ENCODE assay signal across 12 cellular contexts in the genomic region with DNA sequence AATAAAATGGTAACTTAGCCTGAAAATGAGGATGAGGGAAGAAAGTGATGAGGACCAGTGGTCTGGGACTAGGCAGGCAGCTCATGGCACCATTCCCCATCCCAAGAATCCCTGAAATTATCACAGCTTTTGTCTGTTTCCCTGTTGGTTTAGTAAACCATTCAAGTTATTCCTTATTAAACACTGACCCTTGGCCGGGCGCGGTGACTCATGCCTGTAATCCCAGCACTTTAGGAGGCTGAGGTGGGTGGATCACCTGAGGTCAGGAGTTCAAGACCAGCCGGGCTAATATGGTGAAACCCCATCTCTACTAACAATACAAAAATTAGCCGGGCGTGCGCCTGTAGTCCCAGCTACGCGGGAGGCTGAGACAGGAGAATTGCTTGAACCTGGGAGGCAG. TPM values are rescaled to one million over a fixed set of nuclear protein-coding genes. Genes with fewer than 3 reads are reported as not detected.
A peak's percentile ranks its signal among the peaks of the same experiment; 100 is the strongest.
DNase-seq lines count a peak whose midpoint lies in the region; ATAC-seq and TF ChIP-seq lines count a peak whose summit lies in the region.
"Not testable (repeated sequence)": the region's sequence is repeated elsewhere in the genome, so short reads cannot be mapped to it uniquely, and the experiment has no call there.
"Had no signal": no experiment of that assay in that cellular context is flagged by ENCODE, and none has a peak within 500 bp of the region (broad histone marks: within the 10 kb centered on the region; RNA-seq: fewer than 3 reads in every experiment).

No MANE protein-coding gene starts in this region.

- H3K27ac Mint-ChIP-seq in Calu3 (ENCODE audit: unreplicated experiment), result not testable (repeated sequence)

- H3K4me1 ChIP-seq in OCI-LY3 (ENCODE audit: low read length), result peaks cover 22% of the 10 kb centered on the region
- peaks cover 10 to 57% (median 37%) of the 10 kb centered on the region in 9 donors for H3K4me1 ChIP-seq in heart right ventricle
- H3K4me1 ChIP-seq in mesenchymal stem cell (ENCODE audit: control insufficient read depth, insufficient read depth, low read depth, low read length), result not testable (repeated sequence)
- H3K4me1 ChIP-seq in prostate gland (replicated peaks), result peaks cover 13% of the 10 kb centered on the region
- H3K4me1 ChIP-seq in stomach smooth muscle (ENCODE audit: control insufficient read depth, insufficient read depth, low read length), result peaks cover 41% of the 10 kb centered on the region
- peaks cover 32% of the 10 kb centered on the region for H3K4me1 ChIP-seq in vagina

- H4K8ac ChIP-seq in mesenchymal stem cell (ENCODE audit: low read length), result not testable (repeated sequence)

- H2BK120ac ChIP-seq in mesenchymal stem cell (ENCODE audit: low read depth, low read length), result not testable (repeated sequence)

- H4K20me1 ChIP-seq in OCI-LY3 (ENCODE audit: insufficient read depth, low read length), result not testable (repeated sequence)

- H3K79me1 ChIP-seq in mesenchymal stem cell (replicated peaks; ENCODE audit: low read length, poor library complexity, severe bottlenecking), result not testable (repeated sequence)

- not testable (repeated sequence) for H3K36me3 Mint-ChIP-seq in Calu3 (ENCODE audit: insufficient read depth, unreplicated experiment)

- CTCF ChIA-PET in Calu3 (lab: Charles Lee), result interaction anchor here (0.7 kb wide), 1 partner anchor 12 kb away, joined by 3 read pairs; no protein-coding TSS in a partner anchor

- not testable (repeated sequence) for H3K27me3 Mint-ChIP-seq in Calu3 (ENCODE audit: unreplicated experiment)

- WGBS in heart right ventricle, 2 donors, result 96 to 97% methylated on average over 9 of the region's 9 CpGs
- WGBS in mesenchymal stem cell, result 98% methylated on average over 5 of the region's 9 CpGs
- 96% methylated on average over 9 of the region's 9 CpGs for WGBS in prostate gland

- H3K4me3 Mint-ChIP-seq in Calu3 (ENCODE audit: low read depth, unreplicated experiment), result not testable (repeated sequence)

- TF ChIP-seq CTCF in Calu3 (IDR thresholded peaks at IDR 0.05; ENCODE audit: unreplicated experiment); OCI-LY3 (IDR thresholded peaks at IDR 0.05; ENCODE audit: low read depth, low read length); coronary artery (IDR thresholded peaks at IDR 0.05); heart right ventricle (IDR thresholded peaks at IDR 0.05); prostate gland (IDR thresholded peaks at IDR 0.05); vagina (IDR thresholded peaks at IDR 0.05): not testable (repeated sequence)

- not testable (repeated sequence) for ATAC-seq in heart right ventricle

- not testable (repeated sequence) for H4K91ac ChIP-seq in mesenchymal stem cell (ENCODE audit: low read length)

- not testable (repeated sequence) for H3K9me3 ChIP-seq in OCI-LY3 (ENCODE audit: insufficient read depth, low read length); heart right ventricle; mesenchymal stem cell (ENCODE audit: control insufficient read depth, low read length); prostate gland; stomach smooth muscle (ENCODE audit: control insufficient read depth in 2 of 2, low read length in 2 of 2); vagina

- not testable (repeated sequence) for H3K9ac ChIP-seq in OCI-LY3 (ENCODE audit: low read length); stomach smooth muscle (ENCODE audit: low read length in 2 of 2)
- peak overlapping the region; percentile 68 for H3K9ac ChIP-seq in mesenchymal stem cell (ENCODE audit: low read length)

- peak overlapping the region; percentile 75 for H3K4me3 ChIP-seq in OCI-LY3 (ENCODE audit: low read length)
- H3K4me3 ChIP-seq in coronary artery; prostate gland; stomach smooth muscle (ENCODE audit: low read length in 2 of 2); vagina: not testable (repeated sequence)
- peak overlapping the region in 2 of 10 donors; percentile 24 to 31 for H3K4me3 ChIP-seq in heart right ventricle
- peak overlapping the region in 1 of 2 experiments; percentile 61 for H3K4me3 ChIP-seq in mesenchymal stem cell (ENCODE audit: insufficient read depth in 1 of 2, low read depth in 1 of 2, low read length in 2 of 2)

- H3K9me3 Mint-ChIP-seq in Calu3 (ENCODE audit: low read depth, unreplicated experiment), result not testable (repeated sequence)

- intact Hi-C loops in Calu3 (cut with micrococcal nuclease; ENCODE audit: unreplicated experiment); heart right ventricle (cut with DNase I); prostate gland (cut with DNase I); vagina (cut with DNase I): not testable (repeated sequence)

- H3K4me1 Mint-ChIP-seq in Calu3 (ENCODE audit: low read depth, unreplicated experiment), result peaks cover 39% of the 10 kb centered on the region

- H2AFZ ChIP-seq in OCI-LY3 (ENCODE audit: low read depth, low read length), result peak overlapping the region; percentile 96
- not testable (repeated sequence) for H2AFZ ChIP-seq in mesenchymal stem cell (ENCODE audit: low read depth, low read length)

- not testable (repeated sequence) for TF ChIP-seq POLR2A in prostate gland (IDR thresholded peaks at IDR 0.05); vagina (IDR thresholded peaks at IDR 0.05)

- not testable (repeated sequence) for H3K4ac ChIP-seq in mesenchymal stem cell (ENCODE audit: low read depth in 1 of 2, low read length in 2 of 2)

- not testable (repeated sequence) for H2BK15ac ChIP-seq in mesenchymal stem cell (ENCODE audit: low read depth, poor library complexity, severe bottlenecking)

- H3K79me2 ChIP-seq in OCI-LY3 (ENCODE audit: low read length), result not testable (repeated sequence)

- not testable (repeated sequence) for H3K23ac ChIP-seq in mesenchymal stem cell (ENCODE audit: low read length in 2 of 2)

- not testable (repeated sequence) for H3K14ac ChIP-seq in mesenchymal stem cell (ENCODE audit: low read length in 2 of 2)

- peak; percentile 30 for DNase-seq in Calu3
- not testable (repeated sequence) for DNase-seq in coronary artery (ENCODE audit: low spot score); heart right ventricle; mesenchymal stem cell; prostate gland (ENCODE audit: low spot score); vagina (ENCODE audit: extremely low spot score in 2 of 2)

- BruUV-seq in Calu3 (replicated peaks; lab: Mats Ljungman, UMichigan), result not testable (repeated sequence)

- H3K4me2 ChIP-seq in OCI-LY3 (ENCODE audit: low read length), result peak overlapping the region; percentile 92
- H3K4me2 ChIP-seq in mesenchymal stem cell (ENCODE audit: low read length, poor library complexity, severe bottlenecking), result not testable (repeated sequence)

- peaks cover 17% of the 10 kb centered on the region; the same call in 1 of the 2 replicates for H3K27me3 ChIP-seq in OCI-LY3 (ENCODE audit: low read depth, low read length)
- H3K27me3 ChIP-seq in heart right ventricle; mesenchymal stem cell (ENCODE audit: control insufficient read depth in 1 of 2, insufficient read depth in 1 of 2, low read length in 2 of 2); prostate gland (replicated peaks; ENCODE audit: insufficient read depth); stomach smooth muscle (ENCODE audit: control insufficient read depth in 1 of 2, insufficient read depth in 2 of 2, low read length in 2 of 2); vagina: not testable (repeated sequence)

- H3K18ac ChIP-seq in mesenchymal stem cell (ENCODE audit: low read depth in 1 of 2, low read length in 2 of 2), result not testable (repeated sequence)

- H2BK5ac ChIP-seq in mesenchymal stem cell (ENCODE audit: low read depth, low read length, poor library complexity, severe bottlenecking), result not testable (repeated sequence)

- H3K36me3 ChIP-seq in OCI-LY3 (replicated peaks; ENCODE audit: low read depth, low read length); heart right ventricle; mesenchymal stem cell (ENCODE audit: control insufficient read depth in 1 of 2, insufficient read depth in 2 of 2, low read depth in 1 of 2, low read length in 2 of 2); prostate gland; stomach smooth muscle (ENCODE audit: control insufficient read depth in 2 of 2, insufficient read depth in 2 of 2, low read length in 2 of 2); vagina: not testable (repeated sequence)

- H3K27ac ChIP-seq in OCI-LY3 (ENCODE audit: low read length); mesenchymal stem cell (ENCODE audit: low read length, poor library complexity, severe bottlenecking): not testable (repeated sequence)
- H3K27ac ChIP-seq in coronary artery, result peak overlapping the region; percentile 83 to 89
- peak overlapping the region; percentile 66 to 94 (median 84) for H3K27ac ChIP-seq in heart right ventricle
- H3K27ac ChIP-seq in prostate gland, result peak overlapping the region; percentile 71 to 80
- H3K27ac ChIP-seq in stomach smooth muscle (ENCODE audit: low read length), result peak overlapping the region; percentile 90
- peak overlapping the region; percentile 89 for H3K27ac ChIP-seq in vagina

- H2AK5ac ChIP-seq in mesenchymal stem cell (ENCODE audit: low read length, severe bottlenecking), result not testable (repeated sequence)

- H2BK12ac ChIP-seq in mesenchymal stem cell (ENCODE audit: low read length in 2 of 2), result not testable (repeated sequence)

RNA-seq across cellular contexts. Expression of gene MYOC, which starts 3.7 kb away (rescaled TPM):
- total RNA-seq in Calu3 (2022) (not detected in 2 replicates), heart right ventricle (1 to 10 TPM in 9 of 10 donors, under 1 TPM in 1; 0.93 to 7.5 (median 2.7) TPM), prostate gland (1 to 10 TPM; 3.7 to 5.7 TPM), vagina (19.4 TPM)
- 1 to 10 TPM in 1 of 2 donors, under 1 TPM in 1; 0.80 to 3.7 TPM for polyA plus RNA-seq in heart right ventricle
- polyA plus RNA-seq in mesenchymal stem cell (2013, experiment 1 of 2), result not detected
- polyA plus RNA-seq in mesenchymal stem cell (2013, experiment 2 of 2), result not detected
- total RNA-seq: CD8-positive, alpha-beta T cell; Daoy; H9; PC-9 had no signal

RNA-seq across cellular contexts. Expression of gene MYOCOS, which starts 34.2 kb away (rescaled TPM):
- 0.22 and 0.45 TPM in 2 replicates for total RNA-seq in Calu3 (2022)
- not detected for total RNA-seq in heart right ventricle
- not detected for polyA plus RNA-seq in heart right ventricle
- polyA plus RNA-seq in mesenchymal stem cell (2013, experiment 1 of 2), result not detected
- polyA plus RNA-seq in mesenchymal stem cell (2013, experiment 2 of 2), result not detected
- not detected for total RNA-seq in prostate gland
- not detected for total RNA-seq in vagina
- total RNA-seq: CD8-positive, alpha-beta T cell; Daoy; PC-9 had no signal
